16 cellular contexts compared by ENCODE assay signal in genomic region chr7:85535974-85536729, GRCh38.
DNase-seq lines count a peak whose midpoint lies in the region; ATAC-seq and TF ChIP-seq lines count a peak whose summit lies in the region.
"Had no signal": no experiment of that assay in that cellular context is flagged by ENCODE, and none has a peak within 500 bp of the region (broad histone marks: within the 10 kb centered on the region; RNA-seq: fewer than 3 reads in every experiment).

No MANE protein-coding gene starts in this region.

- H3K9me3 Mint-ChIP-seq in WTC11 (no peaks in the 10 kb centered on the region), Calu3 (ENCODE audit: low read depth, unreplicated experiment) (peaks cover 2% of the 10 kb centered on the region)
- H3K9me3 Mint-ChIP-seq in activated T-cell treated with anti-CD3 and anti-CD28 coated beads, Interleukin-2, amount 50 U/mL, for 24 hours, result no peaks in the 10 kb centered on the region
- H3K9me3 Mint-ChIP-seq: HFFc6 had no signal

- H3K36me3 Mint-ChIP-seq in WTC11 (no peaks in the 10 kb centered on the region), Calu3 (ENCODE audit: insufficient read depth, unreplicated experiment) (no peaks in the 10 kb centered on the region)
- no peaks in the 10 kb centered on the region for H3K36me3 Mint-ChIP-seq in activated T-cell treated with anti-CD3 and anti-CD28 coated beads, Interleukin-2, amount 50 U/mL, for 24 hours (ENCODE audit: low read depth)
- H3K36me3 Mint-ChIP-seq: CD4-positive, CD25-positive, alpha-beta regulatory T cell had no signal

- H3K4me3 ChIP-seq in fibroblast of villous mesenchyme (ENCODE audit: low read depth, low read length), result no peak overlapping the region
- H3K4me3 ChIP-seq: A549; BLaER1 treated with 17β-estradiol and CSF1 and Interleukin-3, amounts not matched to agents 10 nM and 100 nM; GM12878 had no signal

- POLR2A ChIA-PET in WTC11 (lab: Charles Lee), result no interaction called here

- H3K27me3 Mint-ChIP-seq in WTC11 (ENCODE audit: low read depth), result no peaks in the 10 kb centered on the region
- H3K27me3 Mint-ChIP-seq in activated T-cell treated with anti-CD3 and anti-CD28 coated beads, Interleukin-2, amount 50 U/mL, for 24 hours, result no peaks in the 10 kb centered on the region
- H3K27me3 Mint-ChIP-seq in Calu3 (ENCODE audit: unreplicated experiment), result no peaks in the 10 kb centered on the region
- H3K27me3 Mint-ChIP-seq: CD4-positive, CD25-positive, alpha-beta regulatory T cell had no signal

- 0 out of 2 replicates have a peak, but pooled peaks cover 3% of the 10 kb centered on the region for H3K4me1 Mint-ChIP-seq in WTC11
- no peaks in the 10 kb centered on the region for H3K4me1 Mint-ChIP-seq in activated T-cell treated with anti-CD3 and anti-CD28 coated beads, Interleukin-2, amount 50 U/mL, for 24 hours (ENCODE audit: low read depth)
- no peaks in the 10 kb centered on the region for H3K4me1 Mint-ChIP-seq in Calu3 (ENCODE audit: low read depth, unreplicated experiment)
- H3K4me1 Mint-ChIP-seq: CD4-positive, CD25-positive, alpha-beta regulatory T cell had no signal

- BruUV-seq in Calu3 (replicated peaks; lab: Mats Ljungman, UMichigan), result no TSS peak

- H3K4me3 Mint-ChIP-seq in WTC11 (no peak overlapping the region), Calu3 (ENCODE audit: low read depth, unreplicated experiment) (no peak overlapping the region)
- H3K4me3 Mint-ChIP-seq in activated T-cell treated with anti-CD3 and anti-CD28 coated beads, Interleukin-2, amount 50 U/mL, for 24 hours, result no peak overlapping the region
- H3K4me3 Mint-ChIP-seq: CD4-positive, CD25-positive, alpha-beta regulatory T cell; HFFc6 had no signal

- DNase-seq in EH (ENCODE audit: low read depth) (peak; percentile 38), WTC11 (ENCODE audit: low spot score) (no peak), fibroblast of villous mesenchyme (ENCODE audit: low read depth) (peak; percentile 18), Calu3 (no peak)
- no peak for DNase-seq in activated T-cell treated with anti-CD3 and anti-CD28 coated beads, Interleukin-2, amount 50 U/mL, for 24 hours
- no peak for DNase-seq in activated CD4-positive, alpha-beta T cell treated with anti-CD3 and anti-CD28 coated beads for 48 hours
- DNase-seq in activated CD4-positive, alpha-beta T cell treated with anti-CD3 and anti-CD28 coated beads for 1 hour, result no peak
- DNase-seq: AML-193; CD4-positive, CD25-positive, alpha-beta regulatory T cell; DMS 273 treated with DMSO at 0.1 percent for 48 hours; HCEC 1CT; HFFc6 had no signal

- H3K27ac Mint-ChIP-seq in WTC11 (no peak overlapping the region), Calu3 (ENCODE audit: unreplicated experiment) (no peak overlapping the region)
- no peak overlapping the region for H3K27ac Mint-ChIP-seq in activated T-cell treated with anti-CD3 and anti-CD28 coated beads, Interleukin-2, amount 50 U/mL, for 24 hours
- H3K27ac Mint-ChIP-seq: CD4-positive, CD25-positive, alpha-beta regulatory T cell; HFFc6 had no signal

- ATAC-seq in WTC11, result peak; percentile 44; the same call in 1 of the 2 replicates
- ATAC-seq: A549, GM12878, HepG2 had no signal

- CTCF ChIA-PET in WTC11 (lab: Charles Lee) (no interaction called here), Calu3 (lab: Charles Lee) (interaction anchor here (0.5 kb wide), 1 partner anchor 97 kb away, joined by 4 read pairs; no protein-coding TSS in a partner anchor)

- no peak for TF ChIP-seq CTCF in WTC11 (IDR thresholded peaks at IDR 0.05)
- no peak for TF ChIP-seq CTCF in fibroblast of villous mesenchyme (IDR thresholded peaks at IDR 0.05; ENCODE audit: insufficient read depth, low read depth, low read length)
- no peak for TF ChIP-seq CTCF in Calu3 (IDR thresholded peaks at IDR 0.05; ENCODE audit: unreplicated experiment)

- intact Hi-C loops in Calu3 (cut with micrococcal nuclease; ENCODE audit: unreplicated experiment), result no loop called here

TF ChIP-seq in WTC11, 78 proteins besides CTCF, POLR2A, EP300 and RAD21:
- TF ChIP-seq FOXK1 (CRISPR knock-in tag; IDR thresholded peaks at IDR 0.05), result no peak
- TF ChIP-seq, protein P1, sequence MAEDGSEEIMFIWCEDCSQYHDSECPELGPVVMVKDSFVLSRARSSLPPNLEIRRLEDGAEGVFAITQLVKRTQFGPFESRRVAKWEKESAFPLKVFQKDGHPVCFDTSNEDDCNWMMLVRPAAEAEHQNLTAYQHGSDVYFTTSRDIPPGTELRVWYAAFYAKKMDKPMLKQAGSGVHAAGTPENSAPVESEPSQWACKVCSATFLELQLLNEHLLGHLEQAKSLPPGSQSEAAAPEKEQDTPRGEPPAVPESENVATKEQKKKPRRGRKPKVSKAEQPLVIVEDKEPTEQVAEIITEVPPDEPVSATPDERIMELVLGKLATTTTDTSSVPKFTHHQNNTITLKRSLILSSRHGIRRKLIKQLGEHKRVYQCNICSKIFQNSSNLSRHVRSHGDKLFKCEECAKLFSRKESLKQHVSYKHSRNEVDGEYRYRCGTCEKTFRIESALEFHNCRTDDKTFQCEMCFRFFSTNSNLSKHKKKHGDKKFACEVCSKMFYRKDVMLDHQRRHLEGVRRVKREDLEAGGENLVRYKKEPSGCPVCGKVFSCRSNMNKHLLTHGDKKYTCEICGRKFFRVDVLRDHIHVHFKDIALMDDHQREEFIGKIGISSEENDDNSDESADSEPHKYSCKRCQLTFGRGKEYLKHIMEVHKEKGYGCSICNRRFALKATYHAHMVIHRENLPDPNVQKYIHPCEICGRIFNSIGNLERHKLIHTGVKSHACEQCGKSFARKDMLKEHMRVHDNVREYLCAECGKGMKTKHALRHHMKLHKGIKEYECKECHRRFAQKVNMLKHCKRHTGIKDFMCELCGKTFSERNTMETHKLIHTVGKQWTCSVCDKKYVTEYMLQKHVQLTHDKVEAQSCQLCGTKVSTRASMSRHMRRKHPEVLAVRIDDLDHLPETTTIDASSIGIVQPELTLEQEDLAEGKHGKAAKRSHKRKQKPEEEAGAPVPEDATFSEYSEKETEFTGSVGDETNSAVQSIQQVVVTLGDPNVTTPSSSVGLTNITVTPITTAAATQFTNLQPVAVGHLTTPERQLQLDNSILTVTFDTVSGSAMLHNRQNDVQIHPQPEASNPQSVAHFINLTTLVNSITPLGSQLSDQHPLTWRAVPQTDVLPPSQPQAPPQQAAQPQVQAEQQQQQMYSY (CRISPR knock-in tag; IDR thresholded peaks at IDR 0.05), result no peak
- TF ChIP-seq, protein P2, sequence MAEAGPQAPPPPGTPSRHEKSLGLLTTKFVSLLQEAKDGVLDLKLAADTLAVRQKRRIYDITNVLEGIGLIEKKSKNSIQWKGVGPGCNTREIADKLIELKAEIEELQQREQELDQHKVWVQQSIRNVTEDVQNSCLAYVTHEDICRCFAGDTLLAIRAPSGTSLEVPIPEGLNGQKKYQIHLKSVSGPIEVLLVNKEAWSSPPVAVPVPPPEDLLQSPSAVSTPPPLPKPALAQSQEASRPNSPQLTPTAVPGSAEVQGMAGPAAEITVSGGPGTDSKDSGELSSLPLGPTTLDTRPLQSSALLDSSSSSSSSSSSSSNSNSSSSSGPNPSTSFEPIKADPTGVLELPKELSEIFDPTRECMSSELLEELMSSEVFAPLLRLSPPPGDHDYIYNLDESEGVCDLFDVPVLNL (CRISPR knock-in tag; IDR thresholded peaks at IDR 0.05; ENCODE audit: borderline replicate concordance, low read depth), result no peak
- TF ChIP-seq ZNF671 (CRISPR knock-in tag; IDR thresholded peaks at IDR 0.05), result no peak
- TF ChIP-seq SMAD3 (CRISPR knock-in tag; IDR thresholded peaks at IDR 0.05; ENCODE audit: borderline replicate concordance), result no peak
- TF ChIP-seq TEAD1 (CRISPR knock-in tag; IDR thresholded peaks at IDR 0.05), result no peak
- TF ChIP-seq EMX1 (CRISPR knock-in tag; IDR thresholded peaks at IDR 0.05), result no peak
- TF ChIP-seq, protein P3, sequence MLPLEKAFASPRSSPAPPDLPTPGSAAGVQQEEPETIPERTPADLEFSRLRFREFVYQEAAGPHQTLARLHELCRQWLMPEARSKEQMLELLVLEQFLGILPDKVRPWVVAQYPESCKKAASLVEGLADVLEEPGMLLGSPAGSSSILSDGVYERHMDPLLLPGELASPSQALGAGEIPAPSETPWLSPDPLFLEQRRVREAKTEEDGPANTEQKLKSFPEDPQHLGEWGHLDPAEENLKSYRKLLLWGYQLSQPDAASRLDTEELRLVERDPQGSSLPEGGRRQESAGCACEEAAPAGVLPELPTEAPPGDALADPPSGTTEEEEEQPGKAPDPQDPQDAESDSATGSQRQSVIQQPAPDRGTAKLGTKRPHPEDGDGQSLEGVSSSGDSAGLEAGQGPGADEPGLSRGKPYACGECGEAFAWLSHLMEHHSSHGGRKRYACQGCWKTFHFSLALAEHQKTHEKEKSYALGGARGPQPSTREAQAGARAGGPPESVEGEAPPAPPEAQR (CRISPR knock-in tag; IDR thresholded peaks at IDR 0.05), result no peak
- TF ChIP-seq JUN (CRISPR knock-in tag; IDR thresholded peaks at IDR 0.05), result no peak

Comparison
In these comparisons a context has a peak if more than half of its experiments do, and no peak if none do; other contexts are left out.
1. DNase-seq: peak in EH (single experiment) and fibroblast of villous mesenchyme (single experiment); none in WTC11 (single experiment), activated T-cell treated with anti-CD3 and anti-CD28 coated beads, Interleukin-2, amount 50 U/mL, for 24 hours (single experiment), activated CD4-positive, alpha-beta T cell treated with anti-CD3 and anti-CD28 coated beads for 48 hours (single experiment), activated CD4-positive, alpha-beta T cell treated with anti-CD3 and anti-CD28 coated beads for 1 hour (single experiment) and Calu3 (single experiment).